ENCODE assay signal across 2 cellular contexts in the genomic region with DNA sequence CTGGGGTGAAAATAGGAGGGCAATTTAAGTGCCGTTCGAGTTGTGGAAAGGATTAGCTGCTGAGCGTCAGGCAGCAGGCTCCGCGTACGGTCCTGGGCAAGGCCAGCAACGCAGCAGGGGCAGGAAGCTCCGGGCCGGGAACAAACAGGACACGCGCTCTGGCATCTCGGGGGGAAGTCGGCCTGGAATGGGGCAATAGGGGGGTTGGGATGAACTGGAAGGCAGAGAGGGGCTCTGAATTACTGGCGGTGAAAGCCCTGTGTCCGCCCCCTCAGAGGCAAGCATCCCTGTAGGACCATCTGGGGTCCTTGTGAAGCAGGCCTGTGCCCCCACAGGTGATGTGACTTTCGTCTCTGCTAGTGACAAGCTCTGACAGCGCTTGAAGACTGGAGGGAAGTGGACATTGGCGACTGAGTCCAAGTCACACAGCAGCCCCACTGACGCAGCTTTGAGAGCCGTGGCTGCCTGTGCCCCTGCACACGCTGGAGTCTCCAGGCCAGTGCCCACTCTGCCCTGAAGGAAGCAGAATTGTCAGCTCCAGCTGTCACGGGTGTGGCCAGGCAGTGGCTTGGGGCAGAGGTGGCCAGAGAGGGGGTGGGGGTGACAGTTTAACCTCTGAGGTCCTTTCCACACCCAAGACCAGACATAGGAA.
TF ChIP-seq lines count a peak whose summit lies in the region.

No MANE protein-coding gene starts in this region.

TF ChIP-seq in SK-N-SH, 30 proteins besides CTCF, POLR2A, EP300 and RAD21:
- TF ChIP-seq ELF1 (IDR thresholded peaks at IDR 0.05) (no peak), RXRA (IDR thresholded peaks at IDR 0.05; ENCODE audit: borderline replicate concordance, low read depth) (no peak), JUND (IDR thresholded peaks at IDR 0.05) (no peak)

TF ChIP-seq in SK-N-SH treated with all-trans-retinoic acid at 6 μM for 48 hours, 23 proteins besides CTCF, POLR2A, EP300 and RAD21:
- TF ChIP-seq OSR1 (CRISPR knock-in tag; IDR thresholded peaks at IDR 0.05) (no peak), ZNF8 (CRISPR knock-in tag; IDR thresholded peaks at IDR 0.05) (no peak), CSDC2 (CRISPR knock-in tag; IDR thresholded peaks at IDR 0.05) (no peak), ZFP3 (CRISPR knock-in tag; IDR thresholded peaks at IDR 0.05) (no peak), ZNF565 (CRISPR knock-in tag; conservative IDR thresholded peaks at IDR 0.05; ENCODE audit: low read depth) (no peak), ZFP30 (CRISPR knock-in tag; IDR thresholded peaks at IDR 0.05) (no peak), CSRNP3 (CRISPR knock-in tag; IDR thresholded peaks at IDR 0.05) (no peak), ARNTL (CRISPR knock-in tag; IDR thresholded peaks at IDR 0.05; ENCODE audit: borderline replicate concordance, low read depth) (no peak), BACH2 (CRISPR knock-in tag; IDR thresholded peaks at IDR 0.05; ENCODE audit: borderline replicate concordance) (no peak), ZC3H10 (CRISPR knock-in tag; IDR thresholded peaks at IDR 0.05) (no peak), SNAI2 (CRISPR knock-in tag; IDR thresholded peaks at IDR 0.05) (no peak), TCF4 (CRISPR knock-in tag; IDR thresholded peaks at IDR 0.05; ENCODE audit: borderline replicate concordance) (no peak), GLIS3 (CRISPR knock-in tag; IDR thresholded peaks at IDR 0.05) (no peak), CREB5 (CRISPR knock-in tag; IDR thresholded peaks at IDR 0.05; ENCODE audit: low read depth) (no peak), ISL1 (CRISPR knock-in tag; IDR thresholded peaks at IDR 0.05) (no peak), TOX (CRISPR knock-in tag; IDR thresholded peaks at IDR 0.05; ENCODE audit: borderline replicate concordance) (no peak), ZNF70 (CRISPR knock-in tag; IDR thresholded peaks at IDR 0.05) (no peak), RARB (CRISPR knock-in tag; IDR thresholded peaks at IDR 0.05) (no peak)
